Comparison of ENCODE assay signal across 1 cellular context in genomic region chr11:117178210-117179034, GRCh38.
TF ChIP-seq lines count a peak whose summit lies in the region.

TSS of gene SIDT2 (plus strand) at chr11:117178743. CDS start at chr11:117179264, 521 bp downstream.

TF ChIP-seq in K562, 482 proteins besides CTCF, POLR2A, EP300 and RAD21 (continued from another document and continues in another):
- no peak for TF ChIP-seq RREB1 (CRISPR knock-in tag; IDR thresholded peaks at IDR 0.05)
- TF ChIP-seq KDM4B (IDR thresholded peaks at IDR 0.05; ENCODE audit: borderline replicate concordance in 2 of 2, low read depth in 1 of 2): no peak
- no peak for TF ChIP-seq PTRF (tag; IDR thresholded peaks at IDR 0.05)
- TF ChIP-seq JUND (IDR thresholded peaks at IDR 0.05; ENCODE audit: borderline replicate concordance, low read depth, low read length): peak; percentile 88
- peak; percentile 88; the same call in 2 of the 3 replicates for TF ChIP-seq JUND (tag; IDR thresholded peaks at IDR 0.05; ENCODE audit: borderline replicate concordance, low read depth, low read length)
- TF ChIP-seq ZNF324 (CRISPR knock-in tag; IDR thresholded peaks at IDR 0.05): no peak
- TF ChIP-seq ZBTB33 (CRISPR knock-in tag; IDR thresholded peaks at IDR 0.05): no peak
- TF ChIP-seq SOX6 (IDR thresholded peaks at IDR 0.05): peak; percentile 23; the same call in 1 of the 2 replicates
- no peak for TF ChIP-seq SMAD3 (CRISPR knock-in tag; conservative IDR thresholded peaks at IDR 0.05)
- TF ChIP-seq PREB (CRISPR knock-in tag; IDR thresholded peaks at IDR 0.05): no peak
- TF ChIP-seq NR4A1 (CRISPR knock-in tag; IDR thresholded peaks at IDR 0.05): no peak
- TF ChIP-seq NR4A1 (tag; IDR thresholded peaks at IDR 0.05): no peak
- TF ChIP-seq CHD4 (IDR thresholded peaks at IDR 0.05; ENCODE audit: insufficient read depth, insufficient replicate concordance, low read depth, low read length, poor library complexity, severe bottlenecking): no peak
- no peak for TF ChIP-seq IRF1 (CRISPR knock-in tag; IDR thresholded peaks at IDR 0.05; ENCODE audit: borderline replicate concordance)
- no peak for TF ChIP-seq ZNF561 (CRISPR knock-in tag; conservative IDR thresholded peaks at IDR 0.05)
- TF ChIP-seq NR0B1 (IDR thresholded peaks at IDR 0.05; ENCODE audit: partially characterized antibody): no peak
- no peak for TF ChIP-seq NBN (IDR thresholded peaks at IDR 0.05; ENCODE audit: low read depth)
- TF ChIP-seq ZNF239 (CRISPR knock-in tag; IDR thresholded peaks at IDR 0.05): no peak
- TF ChIP-seq HIVEP1 (CRISPR knock-in tag; IDR thresholded peaks at IDR 0.05): no peak
- TF ChIP-seq CEBPG (CRISPR knock-in tag; IDR thresholded peaks at IDR 0.05): no peak
- no peak for TF ChIP-seq CEBPG (tag; conservative IDR thresholded peaks at IDR 0.05 in 1 of 2, IDR thresholded peaks at IDR 0.05 in 1 of 2)
- peak; percentile 93 for TF ChIP-seq PRDM10 (IDR thresholded peaks at IDR 0.05; ENCODE audit: partially characterized antibody)
- TF ChIP-seq LEF1 (IDR thresholded peaks at IDR 0.05): no peak
- TF ChIP-seq NKRF (IDR thresholded peaks at IDR 0.05; ENCODE audit: borderline replicate concordance): no peak
- TF ChIP-seq TAF1 (IDR thresholded peaks at IDR 0.05; ENCODE audit: control insufficient read depth, extremely low read depth, insufficient read depth, low read length, severe bottlenecking): peak; percentile 49
- TF ChIP-seq SMAD2 (IDR thresholded peaks at IDR 0.05; ENCODE audit: low read depth, low read length): no peak
- no peak for TF ChIP-seq ZNF140 (CRISPR knock-in tag; IDR thresholded peaks at IDR 0.05)
- no peak for TF ChIP-seq MTF1 (CRISPR knock-in tag; IDR thresholded peaks at IDR 0.05; ENCODE audit: borderline replicate concordance)
- 0 out of 2 replicates have a peak, but pooled peaks have one; percentile 12 for TF ChIP-seq ZNF592 (IDR thresholded peaks at IDR 0.05)
- TF ChIP-seq BRCA1 (IDR thresholded peaks at IDR 0.05): no peak
- TF ChIP-seq BRCA1 (CRISPR knock-in tag; IDR thresholded peaks at IDR 0.05): no peak
- TF ChIP-seq ZEB2 (IDR thresholded peaks at IDR 0.05): no peak
- no peak for TF ChIP-seq HNRNPUL1 (IDR thresholded peaks at IDR 0.05; ENCODE audit: low read length)
- TF ChIP-seq ZFPM2 (CRISPR knock-in tag; IDR thresholded peaks at IDR 0.05): no peak
- no peak for TF ChIP-seq ZNF75A (CRISPR knock-in tag; IDR thresholded peaks at IDR 0.05)
- no peak for TF ChIP-seq SMARCE1 (IDR thresholded peaks at IDR 0.05)
- TF ChIP-seq CEBPB (tag; IDR thresholded peaks at IDR 0.05): no peak
- no peak for TF ChIP-seq ARID3B (CRISPR knock-in tag; IDR thresholded peaks at IDR 0.05; ENCODE audit: borderline replicate concordance)
